Comparison of ENCODE assay signal across 8 cellular contexts in the genomic region with DNA sequence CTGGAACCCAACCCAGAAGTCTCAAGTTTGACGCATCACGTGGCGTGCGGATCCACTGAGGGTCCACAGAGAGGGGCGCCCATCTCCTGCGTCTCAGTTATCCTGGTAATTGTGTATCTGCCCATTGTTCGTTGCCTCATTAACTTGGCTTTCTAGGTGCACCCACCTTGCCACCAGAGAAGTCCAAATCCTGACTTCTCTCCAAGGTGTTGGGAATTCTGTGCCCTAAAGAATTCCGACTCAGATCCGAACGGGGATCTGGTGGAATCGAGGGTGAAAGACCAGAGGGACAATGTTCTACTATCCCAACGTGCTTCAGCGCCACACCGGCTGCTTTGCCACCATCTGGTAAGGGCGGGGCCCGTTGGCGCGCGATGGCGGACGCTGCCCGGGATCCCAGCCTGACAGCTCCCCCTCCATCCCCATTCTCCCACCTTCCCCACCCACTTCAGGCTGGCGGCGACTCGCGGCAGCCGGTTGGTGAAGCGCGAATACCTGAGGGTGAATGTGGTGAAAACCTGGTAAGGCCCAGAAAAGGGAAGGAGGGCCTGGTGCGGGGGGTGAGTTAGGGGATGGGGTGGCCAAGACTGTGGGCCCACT. TPM values are rescaled to one million over a fixed set of nuclear protein-coding genes. Genes with fewer than 3 reads are reported as not detected.
DNase-seq lines count a peak whose midpoint lies in the region; ATAC-seq, FAIRE-seq and TF ChIP-seq lines count a peak whose summit lies in the region.

No MANE protein-coding gene starts in this region.

- H3K4ac ChIP-seq in H9 (ENCODE audit: low read depth, low read length), result no peak overlapping the region

- ATAC-seq in GM21381 (IDR thresholded peaks at IDR 0.05; ENCODE audit: unreplicated experiment) (no peak), HG02571 (IDR thresholded peaks at IDR 0.05; ENCODE audit: unreplicated experiment) (no peak)

- no peak overlapping the region for H2BK5ac ChIP-seq in H9 (ENCODE audit: insufficient read length, low read length)

- no peak overlapping the region for H4K8ac ChIP-seq in H9 (replicated peaks; ENCODE audit: insufficient read length, low read depth, low read length)

- no CpG with 5 or more reads among the region's 30 CpGs for WGBS in H9 (ENCODE audit: extremely low coverage, insufficient read length, low lambda C conversion rate)
- 78 to 83% methylated on average over 30 of the region's 30 CpGs for WGBS in ectodermal cell, 2 experiments

- peaks cover 17 to 30% (median 22%) of the 10 kb centered on the region in 10 experiments for H3K4me1 ChIP-seq in BLaER1 treated with 17β-estradiol and CSF1 and Interleukin-3, amounts not matched to agents 10 nM and 100 nM
- H3K4me1 ChIP-seq in H9 (ENCODE audit: insufficient read depth, low read length), result no peaks in the 10 kb centered on the region
- peaks cover 6% of the 10 kb centered on the region for H3K4me1 ChIP-seq in ectodermal cell (ENCODE audit: control insufficient read depth, insufficient read depth, low read length)

- H4K5ac ChIP-seq in H9 (ENCODE audit: insufficient read length, low read depth, low read length), result no peak overlapping the region

- TF ChIP-seq CTCF in H9 (conservative IDR thresholded peaks at IDR 0.05), result no peak
- TF ChIP-seq CTCF in nephron (IDR thresholded peaks at IDR 0.05; ENCODE audit: unreplicated experiment in 3 of 3), result no peak

- H3K18ac ChIP-seq in H9 (ENCODE audit: insufficient read length, low read depth, low read length), result no peak overlapping the region

- H3K27me3 Mint-ChIP-seq in H9 (ENCODE audit: low read depth) (no peaks in the 10 kb centered on the region; the same call in 1 of the 2 replicates), nephron (ENCODE audit: low read depth) (no peaks in the 10 kb centered on the region)

- no peaks in the 10 kb centered on the region for H3K9me3 ChIP-seq in BLaER1 treated with 17β-estradiol and CSF1 and Interleukin-3, amounts not matched to agents 10 nM and 100 nM (replicated peaks in 1 of 11)
- no peaks in the 10 kb centered on the region for H3K9me3 ChIP-seq in H9 (ENCODE audit: control insufficient read depth, low read depth, low read length)
- H3K9me3 ChIP-seq in ectodermal cell (ENCODE audit: control insufficient read depth, low read length), result no peaks in the 10 kb centered on the region

- H3K36me3 ChIP-seq in BLaER1 treated with 17β-estradiol and CSF1 and Interleukin-3, amounts not matched to agents 10 nM and 100 nM, result peaks cover 11 to 89% (median 35%) of the 10 kb centered on the region in 11 experiments
- H3K36me3 ChIP-seq in ectodermal cell (ENCODE audit: control insufficient read depth, insufficient read depth, low read length), result no peaks in the 10 kb centered on the region

- H4K20me1 ChIP-seq in BLaER1 treated with 17β-estradiol and CSF1 and Interleukin-3, amounts not matched to agents 10 nM and 100 nM, result peaks cover 0 to 38% (median 0%) of the 10 kb centered on the region in 11 experiments; a peak in 8 of 22 replicates
- no peaks in the 10 kb centered on the region for H4K20me1 ChIP-seq in H9 (ENCODE audit: control insufficient read depth, insufficient read depth, insufficient read length)

- H2BK20ac ChIP-seq in H9 (ENCODE audit: low read depth, low read length, poor library complexity, severe bottlenecking), result no peak overlapping the region

- DNase-seq in H9 (peak; percentile 39), mesenteric fat pad (ENCODE audit: low spot score) (no peak), urothelium cell line (ENCODE audit: low spot score) (no peak)

- H2BK12ac ChIP-seq in H9 (ENCODE audit: insufficient read length, low read depth, low read length), result no peak overlapping the region

- H3K27ac Mint-ChIP-seq in H9 (peak overlapping the region in 1 of 3 experiments; percentile 35; a peak in 1 of 7 replicates), nephron (no peak overlapping the region)

- H3K56ac ChIP-seq in H9 (ENCODE audit: insufficient read length, low read depth, low read length), result no peak overlapping the region

- H3K79me1 ChIP-seq in H9 (ENCODE audit: insufficient read depth, low read depth, low read length, poor library complexity, severe bottlenecking), result no peaks in the 10 kb centered on the region

- H4K91ac ChIP-seq in H9 (ENCODE audit: insufficient read length, low read depth, low read length), result no peak overlapping the region

- H3K9me3 Mint-ChIP-seq in H9 (no peaks in the 10 kb centered on the region; a peak in 1 of 5 replicates), nephron (no peaks in the 10 kb centered on the region)

- no peak overlapping the region for H3K23ac ChIP-seq in H9 (ENCODE audit: insufficient read length, low read depth, low read length)

- peaks cover 10% of the 10 kb centered on the region for H3K23me2 ChIP-seq in H9 (ENCODE audit: insufficient read length, low read depth, low read length, poor library complexity, severe bottlenecking)

- H3T11ph ChIP-seq in H9 (ENCODE audit: low read length), result no peak overlapping the region

- no peak overlapping the region for H2BK120ac ChIP-seq in H9 (ENCODE audit: low read depth, low read length, poor library complexity, severe bottlenecking)

- H3K4me1 Mint-ChIP-seq in H9, result peaks cover 5 to 13% of the 10 kb centered on the region in 2 experiments; a peak in 3 of 4 replicates
- H3K4me1 Mint-ChIP-seq in nephron, result no peaks in the 10 kb centered on the region

- no peak overlapping the region; a peak in 1 of 22 replicates for H3K27ac ChIP-seq in BLaER1 treated with 17β-estradiol and CSF1 and Interleukin-3, amounts not matched to agents 10 nM and 100 nM
- H3K27ac ChIP-seq in H9 (ENCODE audit: insufficient read length, low read depth, low read length), result no peak overlapping the region
- H3K27ac ChIP-seq in ectodermal cell (ENCODE audit: insufficient read depth, low read depth, low read length, poor library complexity, severe bottlenecking), result no peak overlapping the region

- peak overlapping the region; percentile 63 to 91 (median 78); a peak in 21 of 22 replicates for H3K4me2 ChIP-seq in BLaER1 treated with 17β-estradiol and CSF1 and Interleukin-3, amounts not matched to agents 10 nM and 100 nM
- H3K4me2 ChIP-seq in H9 (ENCODE audit: insufficient read depth, insufficient read length, low read length), result peak overlapping the region; percentile 48

- peak overlapping the region in 8 of 10 experiments; percentile 41 to 65 (median 54); a peak in 15 of 20 replicates for H3K4me3 ChIP-seq in BLaER1 treated with 17β-estradiol and CSF1 and Interleukin-3, amounts not matched to agents 10 nM and 100 nM
- H3K4me3 ChIP-seq in ectodermal cell (ENCODE audit: insufficient read depth, low read depth, low read length), result peak overlapping the region; percentile 60

- FAIRE-seq in urothelium cell line (lab: Jason Lieb, UNC), result no peak

- H3K9ac ChIP-seq in BLaER1 treated with 17β-estradiol and CSF1 and Interleukin-3, amounts not matched to agents 10 nM and 100 nM, result peak overlapping the region in 7 of 11 experiments; percentile 6 to 50 (median 33); a peak in 7 of 22 replicates
- H3K9ac ChIP-seq in H9 (ENCODE audit: extremely low read depth, insufficient read length, low read length), result peak overlapping the region; percentile 3

- H2AK5ac ChIP-seq in H9 (ENCODE audit: insufficient read length, low read length), result no peak overlapping the region

- peak overlapping the region; percentile 75 to 80 for H3K4me3 Mint-ChIP-seq in H9
- H3K4me3 Mint-ChIP-seq in nephron, result peak overlapping the region; percentile 89

- H3K14ac ChIP-seq in H9 (ENCODE audit: insufficient read depth, low read length), result no peak overlapping the region

- H3K27me3 ChIP-seq in BLaER1 treated with 17β-estradiol and CSF1 and Interleukin-3, amounts not matched to agents 10 nM and 100 nM, result peaks cover 7 to 28% (median 24%) of the 10 kb centered on the region in 11 experiments; a peak in 21 of 22 replicates
- H3K27me3 ChIP-seq in H9 (ENCODE audit: insufficient read depth, low read length), result no peaks in the 10 kb centered on the region
- H3K27me3 ChIP-seq in ectodermal cell (ENCODE audit: control insufficient read depth, insufficient read depth, low read length, poor library complexity, severe bottlenecking), result no peaks in the 10 kb centered on the region

- no peak overlapping the region for H2AFZ ChIP-seq in H9 (ENCODE audit: low read length)

- H3K79me2 ChIP-seq in H9 (ENCODE audit: insufficient read depth, low read length), result no peaks in the 10 kb centered on the region

- H2BK15ac ChIP-seq in H9 (ENCODE audit: low read depth, low read length), result no peak overlapping the region

- H3K36me3 Mint-ChIP-seq in H9 (ENCODE audit: insufficient read depth in 1 of 3, low read depth in 3 of 3), result peaks cover 6 to 25% (median 23%) of the 10 kb centered on the region in 3 experiments; a peak in 6 of 7 replicates
- peaks cover 36% of the 10 kb centered on the region for H3K36me3 Mint-ChIP-seq in nephron (ENCODE audit: low read depth)

RNA-seq across cellular contexts. Expression of a gene that starts 0.5 kb away (rescaled TPM):
- total RNA-seq in H9 (2021) (58.0 and 58.5 TPM in 2 replicates), mesenteric fat pad (31.5 TPM)
- 112 TPM for polyA plus RNA-seq in ectodermal cell (2013, experiment 1 of 4)
- polyA plus RNA-seq in ectodermal cell (2013, experiment 2 of 4), result 126 TPM
- polyA plus RNA-seq in ectodermal cell (2013, experiment 3 of 4), result 98.0 TPM
- 101 TPM for polyA plus RNA-seq in ectodermal cell (2013, experiment 4 of 4)

RNA-seq across cellular contexts. Expression of a gene that starts 11.3 kb away (rescaled TPM):
- 20.9 and 27.6 TPM in 2 replicates for total RNA-seq in H9 (2021)
- 19.8 TPM for polyA plus RNA-seq in ectodermal cell (2013, experiment 1 of 4)
- polyA plus RNA-seq in ectodermal cell (2013, experiment 2 of 4), result 17.3 TPM
- polyA plus RNA-seq in ectodermal cell (2013, experiment 3 of 4), result 14.6 TPM
- polyA plus RNA-seq in ectodermal cell (2013, experiment 4 of 4), result 20.7 TPM
- 102 TPM for total RNA-seq in mesenteric fat pad

RNA-seq across cellular contexts. Expression of a gene that starts 16.3 kb away (rescaled TPM):
- total RNA-seq in H9 (2021) (114 and 116 TPM in 2 replicates), mesenteric fat pad (46.3 TPM)
- polyA plus RNA-seq in ectodermal cell (2013, experiment 1 of 4), result 50.2 TPM
- polyA plus RNA-seq in ectodermal cell (2013, experiment 2 of 4), result 45.3 TPM
- polyA plus RNA-seq in ectodermal cell (2013, experiment 3 of 4), result 31.6 TPM
- 36.2 TPM for polyA plus RNA-seq in ectodermal cell (2013, experiment 4 of 4)

RNA-seq across cellular contexts. Expression of a gene that starts 22.9 kb away (rescaled TPM):
- total RNA-seq in H9 (2021) (31.6 and 31.8 TPM in 2 replicates), mesenteric fat pad (51.0 TPM)
- polyA plus RNA-seq in ectodermal cell (2013, experiment 1 of 4), result 50.6 TPM
- 48.3 TPM for polyA plus RNA-seq in ectodermal cell (2013, experiment 2 of 4)
- 40.5 TPM for polyA plus RNA-seq in ectodermal cell (2013, experiment 3 of 4)
- polyA plus RNA-seq in ectodermal cell (2013, experiment 4 of 4), result 40.0 TPM

RNA-seq across cellular contexts. Expression of a gene that starts 25.1 kb away (rescaled TPM):
- 67.8 and 87.3 TPM in 2 replicates for total RNA-seq in H9 (2021)
- polyA plus RNA-seq in ectodermal cell (2013, experiment 1 of 4), result 61.6 TPM
- 73.2 TPM for polyA plus RNA-seq in ectodermal cell (2013, experiment 2 of 4)
- 36.6 TPM for polyA plus RNA-seq in ectodermal cell (2013, experiment 3 of 4)
- 54.3 TPM for polyA plus RNA-seq in ectodermal cell (2013, experiment 4 of 4)
- 60.0 TPM for total RNA-seq in mesenteric fat pad
